In the genomic region with DNA sequence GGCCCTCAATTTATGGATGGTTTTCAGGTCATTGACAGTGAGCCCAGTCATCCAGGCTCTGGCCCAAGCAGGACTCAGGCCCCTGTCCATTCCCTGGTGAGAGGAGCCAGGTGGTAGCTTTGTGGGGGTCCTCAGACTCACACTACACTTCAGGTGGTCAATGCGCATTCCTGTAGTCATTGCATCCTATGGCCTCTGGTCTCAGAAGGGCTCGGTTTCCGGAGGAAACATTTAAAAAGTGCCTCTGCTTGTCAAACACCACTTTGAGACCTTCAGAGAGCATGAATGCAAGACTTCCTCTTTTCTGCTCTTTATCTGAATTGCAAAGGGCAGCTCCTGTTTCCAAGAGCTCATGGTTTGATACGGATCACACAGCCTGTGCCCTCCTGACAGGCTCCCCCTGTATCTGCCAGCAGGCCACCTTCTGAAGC, we compare ENCODE assay signal across 1 cellular context.
TF ChIP-seq lines count a peak whose summit lies in the region.

No MANE protein-coding gene starts in this region.

TF ChIP-seq in K562, 482 proteins besides CTCF, POLR2A, EP300 and RAD21:
- 0 out of 2 replicates have a peak, but pooled peaks have one; percentile 12 for TF ChIP-seq ARID1B (IDR thresholded peaks at IDR 0.05)
- no peak for TF ChIP-seq ETV5 (CRISPR knock-in tag; IDR thresholded peaks at IDR 0.05; ENCODE audit: low read depth)
- peak; percentile 98 for TF ChIP-seq SPI1 (IDR thresholded peaks at IDR 0.05; ENCODE audit: borderline replicate concordance, low read depth, low read length)
- peak in 1 of 2 experiments; percentile 84; a peak in 1 of 4 replicates for TF ChIP-seq TEAD1 (CRISPR knock-in tag; IDR thresholded peaks at IDR 0.05)
- TF ChIP-seq, protein P1, sequence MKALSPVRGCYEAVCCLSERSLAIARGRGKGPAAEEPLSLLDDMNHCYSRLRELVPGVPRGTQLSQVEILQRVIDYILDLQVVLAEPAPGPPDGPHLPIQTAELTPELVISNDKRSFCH (CRISPR knock-in tag; IDR thresholded peaks at IDR 0.05), result no peak
- TF ChIP-seq, protein P1 (tag; IDR thresholded peaks at IDR 0.05), result 0 out of 2 replicates have a peak, but pooled peaks have one; percentile 43
